Comparison of ENCODE assay signal across 22 cellular contexts in genomic region chr2:19575618-19576017, GRCh38.
DNase-seq lines count a peak whose midpoint lies in the region; TF ChIP-seq lines count a peak whose summit lies in the region.
"Had no signal": no experiment of that assay in that cellular context is flagged by ENCODE, and none has a peak within 500 bp of the region (broad histone marks: within the 10 kb centered on the region; RNA-seq: fewer than 3 reads in every experiment).

No MANE protein-coding gene starts in this region.

- H3K36me3 ChIP-seq in SK-N-SH (replicated peaks in 1 of 2; ENCODE audit: control insufficient read depth in 1 of 2, insufficient read depth in 2 of 2, low read length in 1 of 2), result no peaks in the 10 kb centered on the region
- H3K36me3 ChIP-seq: breast epithelium, suprapubic skin, WERI-Rb-1 had no signal

- H4K20me1 ChIP-seq in SK-N-SH (ENCODE audit: insufficient read depth) (no peaks in the 10 kb centered on the region), H9 (ENCODE audit: control insufficient read depth, insufficient read depth, insufficient read length) (no peaks in the 10 kb centered on the region)

- H3K4me1 Mint-ChIP-seq in H9, result peaks cover 5 to 9% of the 10 kb centered on the region in 2 experiments; a peak in 3 of 4 replicates

- H3K4me1 ChIP-seq in SK-N-SH (ENCODE audit: control insufficient read depth in 1 of 2, insufficient read depth in 2 of 2, low read depth in 1 of 2, low read length in 1 of 2) (0 out of 4 replicates have a peak, but pooled peaks cover 0 to 4% of the 10 kb centered on the region in 2 experiments), H9 (ENCODE audit: insufficient read depth, low read length) (no peaks in the 10 kb centered on the region)

- H4K8ac ChIP-seq in H9 (replicated peaks; ENCODE audit: insufficient read length, low read depth, low read length), result no peak overlapping the region

- no peak overlapping the region for H2BK5ac ChIP-seq in H9 (ENCODE audit: insufficient read length, low read length)

- H3K27ac ChIP-seq in SK-N-SH (ENCODE audit: low read depth in 2 of 2, low read length in 1 of 2), result no peak overlapping the region
- H3K27ac ChIP-seq in H9 (ENCODE audit: insufficient read length, low read depth, low read length), result no peak overlapping the region
- H3K27ac ChIP-seq: breast epithelium, coronary artery, foreskin keratinocyte, KMS-11, suprapubic skin, WERI-Rb-1 had no signal

- H3K23ac ChIP-seq in H9 (ENCODE audit: insufficient read length, low read depth, low read length), result no peak overlapping the region

- no peak overlapping the region for H3K9ac ChIP-seq in SK-N-SH
- no peak overlapping the region for H3K9ac ChIP-seq in H9 (ENCODE audit: extremely low read depth, insufficient read length, low read length)
- H3K9ac ChIP-seq: KMS-11 had no signal

- no peaks in the 10 kb centered on the region for H3K36me3 Mint-ChIP-seq in H9 (ENCODE audit: insufficient read depth in 1 of 3, low read depth in 3 of 3)
- H3K36me3 Mint-ChIP-seq: CD8-positive, alpha-beta T cell had no signal

- no peak for TF ChIP-seq RAD21 in SK-N-SH (IDR thresholded peaks at IDR 0.05; ENCODE audit: low read length)

- H2BK15ac ChIP-seq in H9 (ENCODE audit: low read depth, low read length), result no peak overlapping the region

- no peak overlapping the region for H3K56ac ChIP-seq in H9 (ENCODE audit: insufficient read length, low read depth, low read length)

- H4K91ac ChIP-seq in H9 (ENCODE audit: insufficient read length, low read depth, low read length), result no peak overlapping the region

- no peak overlapping the region for H3K14ac ChIP-seq in H9 (ENCODE audit: insufficient read depth, low read length)

- CTCF ChIA-PET in SK-N-SH (lab: Yijun Ruan, JAX), result interaction anchor here (0.6 kb wide), 1 partner anchor 744 kb away, joined by 3 read pairs; no protein-coding TSS in a partner anchor

- DNase-seq in AG08395 (ENCODE audit: low spot score) (peak; percentile 21), GM04503 (ENCODE audit: low read depth) (peak; percentile 36), SK-N-SH (no peak), fibroblast of the aortic adventitia (ENCODE audit: low read depth) (peak; percentile 71), NCI-H774 (lab: John Stamatoyannopoulos, UW) (no peak), H9 (no peak)
- no peak for DNase-seq in stimulated activated CD4-positive, alpha-beta T cell treated with anti-CD3 and anti-CD28 coated beads, Interleukin-2, amount 100 ng/mL, for 24 hours
- DNase-seq in activated CD4-positive, CD25-positive, alpha-beta regulatory T cell treated with anti-CD3 and anti-CD28 coated beads, Interleukin-2, amount 50 U/mL, for 72 hours, result no peak
- DNase-seq: activated CD8-positive, alpha-beta memory T cell treated with anti-CD3 and anti-CD28 coated beads, Interleukin-2, amount 50 U/mL, for 48 hours; activated gamma-delta T cell; CD8-positive, alpha-beta T cell; GF-D8; midbrain; NCI-H187 treated with DMSO at 0.1 percent for 48 hours; NCI-H2227 treated with DMSO at 0.1 percent for 48 hours; posterior cingulate gyrus; WERI-Rb-1 had no signal

- H3K18ac ChIP-seq in H9 (ENCODE audit: insufficient read length, low read depth, low read length), result no peak overlapping the region

- H3K23me2 ChIP-seq in H9 (ENCODE audit: insufficient read length, low read depth, low read length, poor library complexity, severe bottlenecking), result no peaks in the 10 kb centered on the region

- no peak overlapping the region for H2BK120ac ChIP-seq in H9 (ENCODE audit: low read depth, low read length, poor library complexity, severe bottlenecking)

- H2BK12ac ChIP-seq in H9 (ENCODE audit: insufficient read length, low read depth, low read length), result no peak overlapping the region

- no peaks in the 10 kb centered on the region for H3F3A ChIP-seq in SK-N-SH (replicated peaks; ENCODE audit: insufficient read depth)

- peak in 1 of 2 experiments; percentile 51; a peak in 2 of 4 replicates for TF ChIP-seq EP300 in SK-N-SH (IDR thresholded peaks at IDR 0.05; ENCODE audit: borderline replicate concordance in 1 of 2, low read depth in 1 of 2, low read length in 1 of 2)

- H2AFZ ChIP-seq in SK-N-SH (ENCODE audit: low read depth) (no peak overlapping the region), H9 (ENCODE audit: low read length) (no peak overlapping the region)

- POLR2A ChIA-PET in SK-N-SH (lab: Yijun Ruan, JAX), result no interaction called here

- H4K5ac ChIP-seq in H9 (ENCODE audit: insufficient read length, low read depth, low read length), result no peak overlapping the region

- H3K9me3 Mint-ChIP-seq in H9, result no peaks in the 10 kb centered on the region
- H3K9me3 Mint-ChIP-seq: CD8-positive, alpha-beta T cell had no signal

- H3K9me3 ChIP-seq in SK-N-SH, result no peaks in the 10 kb centered on the region
- H3K9me3 ChIP-seq in H9 (ENCODE audit: control insufficient read depth, low read depth, low read length), result no peaks in the 10 kb centered on the region
- H3K9me3 ChIP-seq: breast epithelium, suprapubic skin had no signal

- no peak overlapping the region for H2BK20ac ChIP-seq in H9 (ENCODE audit: low read depth, low read length, poor library complexity, severe bottlenecking)

- H3K27me3 Mint-ChIP-seq in H9 (ENCODE audit: low read depth), result no peaks in the 10 kb centered on the region

- no peak overlapping the region for H2AK5ac ChIP-seq in H9 (ENCODE audit: insufficient read length, low read length)

- no peaks in the 10 kb centered on the region for H3K79me2 ChIP-seq in SK-N-SH (ENCODE audit: insufficient read depth)
- no peaks in the 10 kb centered on the region for H3K79me2 ChIP-seq in H9 (ENCODE audit: insufficient read depth, low read length)

- H3K79me1 ChIP-seq in H9 (ENCODE audit: insufficient read depth, low read depth, low read length, poor library complexity, severe bottlenecking), result no peaks in the 10 kb centered on the region

- H3K4me2 ChIP-seq in SK-N-SH, result no peak overlapping the region
- no peak overlapping the region for H3K4me2 ChIP-seq in H9 (ENCODE audit: insufficient read depth, insufficient read length, low read length)
- H3K4me2 ChIP-seq: KMS-11 had no signal

- no peak overlapping the region for H3K4me3 Mint-ChIP-seq in H9
- H3K4me3 Mint-ChIP-seq: CD8-positive, alpha-beta T cell had no signal

- TF ChIP-seq CTCF in SK-N-SH (IDR thresholded peaks at IDR 0.05) (no peak), fibroblast of the aortic adventitia (IDR thresholded peaks at IDR 0.05; ENCODE audit: insufficient read depth, low read length) (no peak), H9 (conservative IDR thresholded peaks at IDR 0.05) (no peak)

- H3K4ac ChIP-seq in H9 (ENCODE audit: low read depth, low read length), result no peak overlapping the region

- no peak overlapping the region for H3K4me3 ChIP-seq in SK-N-SH (ENCODE audit: low read depth in 2 of 2, low read length in 1 of 2)
- H3K4me3 ChIP-seq in fibroblast of the aortic adventitia (ENCODE audit: low read depth, low read length), result no peak overlapping the region
- H3K4me3 ChIP-seq: breast epithelium, coronary artery, suprapubic skin had no signal

- no peak overlapping the region for H3K27ac Mint-ChIP-seq in H9
- H3K27ac Mint-ChIP-seq: CD8-positive, alpha-beta T cell had no signal

- no peaks in the 10 kb centered on the region for H3K9me2 ChIP-seq in SK-N-SH

- H3K27me3 ChIP-seq in SK-N-SH (ENCODE audit: insufficient read depth) (peaks cover 48% of the 10 kb centered on the region), H9 (ENCODE audit: insufficient read depth, low read length) (no peaks in the 10 kb centered on the region; the same call in 1 of the 2 replicates)
- H3K27me3 ChIP-seq: breast epithelium, foreskin keratinocyte, suprapubic skin had no signal

- no peak overlapping the region for H3T11ph ChIP-seq in H9 (ENCODE audit: low read length)

TF ChIP-seq in SK-N-SH, 30 proteins besides CTCF, POLR2A, EP300 and RAD21 (continues in another document):
- TF ChIP-seq REST (IDR thresholded peaks at IDR 0.05; ENCODE audit: low read depth, low read length), result no peak
- 0 out of 2 replicates have a peak, but pooled peaks have one; percentile 8 for TF ChIP-seq NFIC (IDR thresholded peaks at IDR 0.05; ENCODE audit: borderline replicate concordance)
- TF ChIP-seq MXI1 (IDR thresholded peaks at IDR 0.05; ENCODE audit: low read depth, low read length), result no peak
- peak; percentile 42; the same call in 1 of the 2 replicates for TF ChIP-seq TEAD4 (IDR thresholded peaks at IDR 0.05; ENCODE audit: borderline replicate concordance, insufficient read depth)
- TF ChIP-seq FOXM1 (IDR thresholded peaks at IDR 0.05; ENCODE audit: low read depth), result no peak
- no peak for TF ChIP-seq SIN3A (IDR thresholded peaks at IDR 0.05; ENCODE audit: borderline replicate concordance, low read depth, low read length)
- peak; percentile 73 for TF ChIP-seq POLR2AphosphoS5 (IDR thresholded peaks at IDR 0.05; ENCODE audit: low read depth, low read length)
- peak; percentile 96 for TF ChIP-seq TCF12 (IDR thresholded peaks at IDR 0.05)

Comparison
In these comparisons a context has a peak if more than half of its experiments do, and no peak if none do; other contexts are left out.
1. DNase-seq: peak in AG08395 (single experiment), GM04503 (single experiment) and fibroblast of the aortic adventitia (single experiment); none in SK-N-SH (single experiment), NCI-H774 (single experiment), H9 (single experiment), stimulated activated CD4-positive, alpha-beta T cell treated with anti-CD3 and anti-CD28 coated beads, Interleukin-2, amount 100 ng/mL, for 24 hours (0 of 2) and activated CD4-positive, CD25-positive, alpha-beta regulatory T cell treated with anti-CD3 and anti-CD28 coated beads, Interleukin-2, amount 50 U/mL, for 72 hours (single experiment).